ENCODE assay signal across 27 cellular contexts in the genomic region with DNA sequence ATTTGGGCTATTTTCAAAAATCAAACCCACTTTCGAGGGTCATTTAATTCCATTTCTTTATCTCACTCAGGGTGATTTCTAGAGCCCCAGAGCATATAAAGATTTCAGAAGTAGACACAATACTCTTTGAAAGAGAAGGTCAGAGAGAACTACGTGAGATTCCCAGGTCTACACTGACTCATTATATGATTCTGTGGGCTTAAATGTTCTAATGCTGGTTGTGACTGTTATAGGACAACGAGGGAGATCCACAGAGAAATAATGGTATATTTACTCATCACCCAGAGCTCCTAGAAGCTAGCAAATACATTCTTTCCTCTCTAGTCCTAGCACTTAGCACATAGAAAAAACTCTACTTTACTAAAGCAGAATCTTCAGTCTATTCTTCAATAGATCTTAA. TPM values are rescaled to one million over a fixed set of nuclear protein-coding genes. Genes with fewer than 3 reads are reported as not detected.
A peak's percentile ranks its signal among the peaks of the same experiment; 100 is the strongest.
DNase-seq lines count a peak whose midpoint lies in the region; ATAC-seq and TF ChIP-seq lines count a peak whose summit lies in the region.
"Had no signal": no experiment of that assay in that cellular context is flagged by ENCODE, and none has a peak within 500 bp of the region (broad histone marks: within the 10 kb centered on the region; RNA-seq: fewer than 3 reads in every experiment).

No MANE protein-coding gene starts in this region.

- H3K9me3 Mint-ChIP-seq in osteocyte (ENCODE audit: unreplicated experiment) = peaks cover 24% of the 10 kb centered on the region

- H3K4me3 ChIP-seq in SK-N-SH (ENCODE audit: low read depth in 2 of 2, low read length in 1 of 2) = no peak overlapping the region
- no peak overlapping the region for H3K4me3 ChIP-seq in gastroesophageal sphincter
- H3K4me3 ChIP-seq in aorta (ENCODE audit: low read length in 2 of 2) = no peak overlapping the region
- H3K4me3 ChIP-seq in foreskin fibroblast (ENCODE audit: low read depth in 1 of 2, low read length in 2 of 2) = no peak overlapping the region
- H3K4me3 ChIP-seq: HAP-1, upper lobe of right lung had no signal

- peak overlapping the region; percentile 92 for H3K27ac Mint-ChIP-seq in osteocyte (ENCODE audit: unreplicated experiment)
- H3K27ac Mint-ChIP-seq: activated naive CD8-positive, alpha-beta T cell treated with anti-CD3 and anti-CD28 coated beads, Interleukin-2, amount 10 ng/mL, durations not matched to agents 7 days and 5 days; IgD-negative memory B cell had no signal

- TF ChIP-seq CTCF in SK-N-SH (IDR thresholded peaks at IDR 0.05) (no peak), gastroesophageal sphincter (IDR thresholded peaks at IDR 0.05) (no peak), osteocyte (IDR thresholded peaks at IDR 0.05) (no peak), foreskin fibroblast (IDR thresholded peaks at IDR 0.05; ENCODE audit: low read depth, low read length) (no peak)

- H3K4me1 ChIP-seq in SK-N-SH (ENCODE audit: control insufficient read depth in 1 of 2, insufficient read depth in 2 of 2, low read depth in 1 of 2, low read length in 1 of 2) (peaks cover 0 to 31% of the 10 kb centered on the region in 2 experiments), gastroesophageal sphincter (peaks cover 14 to 53% (median 18%) of the 10 kb centered on the region in 3 donors), aorta (ENCODE audit: control insufficient read depth in 1 of 2, insufficient read depth in 2 of 2, low read length in 2 of 2) (peaks cover 4 to 17% of the 10 kb centered on the region in 2 donors)
- H3K4me1 ChIP-seq: HAP-1, upper lobe of right lung had no signal

- peak overlapping the region; percentile 40 for H3K4me2 ChIP-seq in SK-N-SH

- H3K4me3 Mint-ChIP-seq in osteocyte (ENCODE audit: unreplicated experiment) = no peak overlapping the region
- H3K4me3 Mint-ChIP-seq: activated naive CD8-positive, alpha-beta T cell treated with anti-CD3 and anti-CD28 coated beads, Interleukin-2, amount 10 ng/mL, durations not matched to agents 7 days and 5 days; IgD-negative memory B cell had no signal

- peaks cover 36% of the 10 kb centered on the region for H3F3A ChIP-seq in SK-N-SH (replicated peaks; ENCODE audit: insufficient read depth)

- peaks cover 9% of the 10 kb centered on the region for H3K9me3 ChIP-seq in SK-N-SH
- peaks cover 0 to 5% (median 0%) of the 10 kb centered on the region in 3 donors for H3K9me3 ChIP-seq in gastroesophageal sphincter
- H3K9me3 ChIP-seq in aorta (ENCODE audit: control insufficient read depth, low read length) = no peaks in the 10 kb centered on the region
- H3K9me3 ChIP-seq: upper lobe of right lung had no signal

- no peak for DNase-seq in SK-N-SH
- DNase-seq in osteocyte (ENCODE audit: extremely low spot score, unreplicated experiment) = no peak
- DNase-seq in aorta = no peak
- no peak for DNase-seq in foreskin fibroblast
- DNase-seq in activated naive CD4-positive, alpha-beta T cell (lab: John Stamatoyannopoulos, UW) = no peak
- DNase-seq: activated CD4-positive, alpha-beta T cell treated with anti-CD3 and anti-CD28 coated beads, Interleukin-2, amount 50 U/mL, for 48 hours; activated CD4-positive, CD25-positive, alpha-beta regulatory T cell; activated CD8-positive, alpha-beta memory T cell treated with anti-CD3 and anti-CD28 coated beads, Interleukin-2, amount 50 U/mL, for 4 hours; activated effector memory CD4-positive, alpha-beta T cell treated with Interleukin-2 at 50 U/mL for 16 hours; activated naive CD8-positive, alpha-beta T cell treated with anti-CD3 and anti-CD28 coated beads, Interleukin-2, amount 10 ng/mL, durations not matched to agents 7 days and 5 days; effector CD8-positive, alpha-beta T cell; erythroblast; hypothalamus; NCI-H1105 treated with DMSO at 0.1 percent for 48 hours; NCI-H2029 treated with DMSO at 0.1 percent for 48 hours; NCI-H226; occipital lobe; SW 1271; upper lobe of right lung had no signal

- intact Hi-C loops in aorta (cut with DNase I) = loop anchor here (5.0 kb wide), 2 partner anchors 39 to 89 kb away; partner anchors contain the start of gene GRAMD2B (in 1 of the 2)

- ATAC-seq in SK-N-SH treated with all-trans-retinoic acid at 6 μM for 48 hours (no peak), gastroesophageal sphincter (no peak), aorta (ENCODE audit: low FRiP score) (no peak), HG03175 (IDR thresholded peaks at IDR 0.05; ENCODE audit: unreplicated experiment) (no peak)
- ATAC-seq: Right ventricle myocardium inferior, upper lobe of right lung had no signal

- H3K36me3 ChIP-seq in SK-N-SH (replicated peaks in 1 of 2; ENCODE audit: control insufficient read depth in 1 of 2, insufficient read depth in 2 of 2, low read length in 1 of 2) (no peaks in the 10 kb centered on the region), gastroesophageal sphincter (no peaks in the 10 kb centered on the region), aorta (ENCODE audit: control insufficient read depth in 1 of 2, insufficient read depth in 2 of 2, low read length in 1 of 2) (no peaks in the 10 kb centered on the region)
- H3K36me3 ChIP-seq: HAP-1, upper lobe of right lung had no signal

- H3K9me2 ChIP-seq in SK-N-SH = no peaks in the 10 kb centered on the region

- H3K9ac ChIP-seq in SK-N-SH = no peak overlapping the region; the same call in 1 of the 2 replicates

- WGBS in SK-N-SH (ENCODE audit: low lambda C conversion rate) = 47% methylated on average over 3 of the region's 3 CpGs
- WGBS in gastroesophageal sphincter (ENCODE audit: low coverage in 1 of 2), 2 donors = 49 to 55% methylated on average over 3 of the region's 3 CpGs
- WGBS in aorta, 2 donors = 17 to 20% methylated on average over 3 of the region's 3 CpGs

- no peak overlapping the region; the same call in 1 of the 2 replicates for H2AFZ ChIP-seq in SK-N-SH (ENCODE audit: low read depth)

- TF ChIP-seq RAD21 in SK-N-SH (IDR thresholded peaks at IDR 0.05; ENCODE audit: low read length) = no peak

- H3K27ac ChIP-seq in SK-N-SH (ENCODE audit: low read depth in 2 of 2, low read length in 1 of 2) = peak overlapping the region; percentile 82 to 92
- peak overlapping the region; percentile 70 to 88 (median 83) for H3K27ac ChIP-seq in gastroesophageal sphincter
- peak overlapping the region; percentile 63 to 99 for H3K27ac ChIP-seq in aorta (ENCODE audit: low read depth in 1 of 2, low read length in 2 of 2)
- H3K27ac ChIP-seq: 22Rv1, upper lobe of right lung had no signal

- H3K27me3 Mint-ChIP-seq in osteocyte (ENCODE audit: unreplicated experiment) = no peaks in the 10 kb centered on the region
- H3K27me3 Mint-ChIP-seq: activated naive CD8-positive, alpha-beta T cell treated with anti-CD3 and anti-CD28 coated beads, Interleukin-2, amount 10 ng/mL, durations not matched to agents 7 days and 5 days had no signal

- H3K4me1 Mint-ChIP-seq in osteocyte (ENCODE audit: unreplicated experiment) = peaks cover 59% of the 10 kb centered on the region
- H3K4me1 Mint-ChIP-seq: activated naive CD8-positive, alpha-beta T cell treated with anti-CD3 and anti-CD28 coated beads, Interleukin-2, amount 10 ng/mL, durations not matched to agents 7 days and 5 days; IgD-negative memory B cell had no signal

- H3K79me2 ChIP-seq in SK-N-SH (ENCODE audit: insufficient read depth) = no peaks in the 10 kb centered on the region

- POLR2A ChIA-PET in SK-N-SH (lab: Yijun Ruan, JAX) = no interaction called here

- no peaks in the 10 kb centered on the region for H3K27me3 ChIP-seq in SK-N-SH (ENCODE audit: insufficient read depth)
- H3K27me3 ChIP-seq in gastroesophageal sphincter = no peaks in the 10 kb centered on the region
- H3K27me3 ChIP-seq in aorta (ENCODE audit: control insufficient read depth in 1 of 2, insufficient read depth in 2 of 2, low read length in 1 of 2) = no peaks in the 10 kb centered on the region
- H3K27me3 ChIP-seq: upper lobe of right lung had no signal

- no peak for TF ChIP-seq EP300 in SK-N-SH (IDR thresholded peaks at IDR 0.05; ENCODE audit: borderline replicate concordance in 1 of 2, low read depth in 1 of 2, low read length in 1 of 2)
- no peak for TF ChIP-seq EP300 in gastroesophageal sphincter (IDR thresholded peaks at IDR 0.05)

- CTCF ChIA-PET in SK-N-SH (lab: Yijun Ruan, JAX) = interaction anchor here (1.4 kb wide), 1 partner anchor 155 kb away, joined by 3 read pairs; no protein-coding TSS in a partner anchor

- no peaks in the 10 kb centered on the region for H4K20me1 ChIP-seq in SK-N-SH (ENCODE audit: insufficient read depth)

- no peak for TF ChIP-seq POLR2A in gastroesophageal sphincter (IDR thresholded peaks at IDR 0.05)

- H3K36me3 Mint-ChIP-seq in osteocyte (ENCODE audit: unreplicated experiment) = peaks cover 13% of the 10 kb centered on the region
- H3K36me3 Mint-ChIP-seq: activated naive CD8-positive, alpha-beta T cell treated with anti-CD3 and anti-CD28 coated beads, Interleukin-2, amount 10 ng/mL, durations not matched to agents 7 days and 5 days; IgD-negative memory B cell had no signal

TF ChIP-seq in SK-N-SH, 30 proteins besides CTCF, POLR2A, EP300 and RAD21 (continues in another document):
- TF ChIP-seq FOSL2 (IDR thresholded peaks at IDR 0.05; ENCODE audit: borderline replicate concordance, low read depth) (no peak), YY1 (IDR thresholded peaks at IDR 0.05; ENCODE audit: low read depth) (no peak), MEF2A (IDR thresholded peaks at IDR 0.05; ENCODE audit: borderline replicate concordance, low read depth) (no peak)

TF ChIP-seq in SK-N-SH treated with all-trans-retinoic acid at 6 μM for 48 hours, 23 proteins besides CTCF, POLR2A, EP300 and RAD21:
- no peak for TF ChIP-seq BACH2 (CRISPR knock-in tag; IDR thresholded peaks at IDR 0.05; ENCODE audit: borderline replicate concordance)
- no peak for TF ChIP-seq ISL1 (CRISPR knock-in tag; IDR thresholded peaks at IDR 0.05)
- no peak for TF ChIP-seq CSDC2 (CRISPR knock-in tag; IDR thresholded peaks at IDR 0.05)
- TF ChIP-seq TCF4 (CRISPR knock-in tag; IDR thresholded peaks at IDR 0.05; ENCODE audit: borderline replicate concordance) = no peak
- no peak for TF ChIP-seq ZFP3 (CRISPR knock-in tag; IDR thresholded peaks at IDR 0.05)

RNA-seq across cellular contexts. Expression of gene GRAMD2B, which starts 39.5 kb away (rescaled TPM):
- polyA plus RNA-seq in SK-N-SH (2012; rRNA removed) (16.0 and 20.9 TPM in 2 replicates), aorta (10 to 100 TPM; 22.5 to 34.6 TPM)
- polyA plus RNA-seq in SK-N-SH (2012; cell fraction: cytosol; rRNA removed) = 17.1 and 21.0 TPM in 2 replicates
- polyA plus RNA-seq in SK-N-SH (2012; cell fraction: nucleus; rRNA removed) = 20.0 and 27.5 TPM in 2 replicates
- total RNA-seq in gastroesophageal sphincter (10 to 100 TPM; 47.7 to 66.0 (median 53.2) TPM), osteocyte (78.2 and 93.7 TPM in 2 replicates), aorta (10 to 100 TPM; 30.6 to 44.7 TPM)
- total RNA-seq: OCI-LY7 had no signal
